ENCODE assay signal across 8 cellular contexts in genomic region chr2:183248866-183249567, GRCh38.
DNase-seq lines count a peak whose midpoint lies in the region; ATAC-seq and TF ChIP-seq lines count a peak whose summit lies in the region.

No MANE protein-coding gene starts in this region.

- no peak overlapping the region for H3K4me3 ChIP-seq in OCI-LY3 (ENCODE audit: low read length)
- H3K4me3 ChIP-seq in epithelial cell of proximal tubule (ENCODE audit: low read depth, low read length): no peak overlapping the region

- no peak overlapping the region for H3K9ac ChIP-seq in OCI-LY3 (ENCODE audit: low read length)

- peak; percentile 72 for ATAC-seq in HG03378 (IDR thresholded peaks at IDR 0.05; ENCODE audit: unreplicated experiment)
- ATAC-seq in GM21367 (IDR thresholded peaks at IDR 0.05; ENCODE audit: unreplicated experiment): no peak

- H2AFZ ChIP-seq in OCI-LY3 (ENCODE audit: low read depth, low read length): no peak overlapping the region

- no peaks in the 10 kb centered on the region for H3K9me3 ChIP-seq in OCI-LY3 (ENCODE audit: insufficient read depth, low read length)

- H3K27me3 Mint-ChIP-seq in progenitor cell of endocrine pancreas: no peaks in the 10 kb centered on the region
- H3K27me3 Mint-ChIP-seq in T-helper 2 cell treated with Interferon-gamma antibody and Interleukin-4, amounts not matched to agents 5 μg/mL and 100 μg/mL, for 36 hours (ENCODE audit: low read depth): peaks cover 3% of the 10 kb centered on the region

- H3K36me3 ChIP-seq in OCI-LY3 (replicated peaks; ENCODE audit: low read depth, low read length): no peaks in the 10 kb centered on the region

- no peak overlapping the region for H3K4me2 ChIP-seq in OCI-LY3 (ENCODE audit: low read length)

- DNase-seq in NCI-H510A treated with DMSO at 0.1 percent for 48 hours (lab: John Stamatoyannopoulos, UW) (peak; percentile 92), NCI-H510A (lab: John Stamatoyannopoulos, UW) (no peak), epithelial cell of proximal tubule (ENCODE audit: low read depth) (peak; percentile 13), progenitor cell of endocrine pancreas (ENCODE audit: low spot score, unreplicated experiment) (no peak)
- DNase-seq in T-helper 2 cell treated with Interferon-gamma antibody and Interleukin-4, amounts not matched to agents 5 μg/mL and 100 μg/mL, for 36 hours (ENCODE audit: low spot score): no peak

- no peaks in the 10 kb centered on the region for H3K36me3 Mint-ChIP-seq in progenitor cell of endocrine pancreas (ENCODE audit: insufficient read depth)
- H3K36me3 Mint-ChIP-seq in T-helper 2 cell treated with Interferon-gamma antibody and Interleukin-4, amounts not matched to agents 5 μg/mL and 100 μg/mL, for 36 hours (ENCODE audit: low read depth): no peaks in the 10 kb centered on the region

- no peak overlapping the region for H3K27ac ChIP-seq in OCI-LY3 (ENCODE audit: low read length)

- no peak overlapping the region for H3K4me3 Mint-ChIP-seq in progenitor cell of endocrine pancreas (ENCODE audit: low read depth)
- H3K4me3 Mint-ChIP-seq in T-helper 2 cell treated with Interferon-gamma antibody and Interleukin-4, amounts not matched to agents 5 μg/mL and 100 μg/mL, for 36 hours: no peak overlapping the region

- TF ChIP-seq CTCF in OCI-LY3 (IDR thresholded peaks at IDR 0.05; ENCODE audit: low read depth, low read length) (peak; percentile 69), epithelial cell of proximal tubule (conservative IDR thresholded peaks at IDR 0.05; ENCODE audit: low read depth, low read length) (peak; percentile 52), progenitor cell of endocrine pancreas (IDR thresholded peaks at IDR 0.05; ENCODE audit: unreplicated experiment) (peak; percentile 79)

- no peak overlapping the region for H3K27ac Mint-ChIP-seq in progenitor cell of endocrine pancreas
- no peak overlapping the region for H3K27ac Mint-ChIP-seq in T-helper 2 cell treated with Interferon-gamma antibody and Interleukin-4, amounts not matched to agents 5 μg/mL and 100 μg/mL, for 36 hours

- H3K27me3 ChIP-seq in OCI-LY3 (ENCODE audit: low read depth, low read length): no peaks in the 10 kb centered on the region

- H3K4me1 Mint-ChIP-seq in progenitor cell of endocrine pancreas (ENCODE audit: low read depth): peaks cover 1% of the 10 kb centered on the region
- H3K4me1 Mint-ChIP-seq in T-helper 2 cell treated with Interferon-gamma antibody and Interleukin-4, amounts not matched to agents 5 μg/mL and 100 μg/mL, for 36 hours (ENCODE audit: low read depth): no peaks in the 10 kb centered on the region

- no peaks in the 10 kb centered on the region for H3K4me1 ChIP-seq in OCI-LY3 (ENCODE audit: low read length)

- no peaks in the 10 kb centered on the region for H4K20me1 ChIP-seq in OCI-LY3 (ENCODE audit: insufficient read depth, low read length)

- no peaks in the 10 kb centered on the region for H3K9me3 Mint-ChIP-seq in progenitor cell of endocrine pancreas (ENCODE audit: low read depth)
- H3K9me3 Mint-ChIP-seq in T-helper 2 cell treated with Interferon-gamma antibody and Interleukin-4, amounts not matched to agents 5 μg/mL and 100 μg/mL, for 36 hours: no peaks in the 10 kb centered on the region

- H3K79me2 ChIP-seq in OCI-LY3 (ENCODE audit: low read length): no peaks in the 10 kb centered on the region

Comparison
In these comparisons a context has a peak if more than half of its experiments do, and no peak if none do; other contexts are left out.
1. DNase-seq: peak in NCI-H510A treated with DMSO at 0.1 percent for 48 hours (single experiment) and epithelial cell of proximal tubule (single experiment); none in NCI-H510A (single experiment), progenitor cell of endocrine pancreas (single experiment) and T-helper 2 cell treated with Interferon-gamma antibody and Interleukin-4, amounts not matched to agents 5 μg/mL and 100 μg/mL, for 36 hours (single experiment).
2. Peak in every context shown above with its lines, with median percentiles within 50 percentile points of each other: CTCF ChIP-seq.